Comparison of ENCODE assay signal across 1 cellular context in the genomic region with DNA sequence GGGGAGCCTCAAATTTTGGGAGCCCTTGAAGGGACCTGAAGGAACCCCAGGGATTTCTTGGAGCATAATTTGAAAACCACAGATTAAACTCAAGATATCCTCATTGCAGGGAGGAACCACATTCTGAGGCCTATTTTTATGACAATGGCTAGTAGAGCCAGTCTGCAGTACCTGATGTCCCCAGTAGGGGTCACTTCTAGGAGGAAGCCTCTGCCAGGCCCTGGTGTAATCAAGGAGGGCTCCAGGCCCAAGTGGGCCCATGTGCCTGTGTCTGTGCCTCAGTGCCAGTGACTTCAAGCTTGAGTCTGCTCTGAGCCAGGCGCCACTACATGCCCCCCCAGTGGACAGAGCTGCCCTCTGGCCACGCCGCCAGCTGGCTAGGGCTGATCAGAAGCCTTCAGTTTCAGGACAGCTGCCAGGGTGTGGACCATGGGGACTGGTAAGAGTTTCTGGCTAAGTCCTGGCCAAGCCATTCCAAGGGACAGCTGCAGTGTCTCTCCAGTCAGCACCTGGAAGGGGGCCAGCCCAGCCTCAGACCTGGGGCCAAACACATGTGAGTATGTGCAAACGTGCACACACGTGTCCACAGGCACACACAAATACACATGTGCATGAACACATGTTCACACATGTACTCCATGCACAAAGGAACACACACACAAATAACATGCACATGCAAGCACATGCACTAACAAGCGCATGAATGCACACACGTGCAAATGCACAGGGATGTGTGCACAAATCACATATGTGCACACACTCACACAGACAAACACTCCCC.
TF ChIP-seq lines count a peak whose summit lies in the region.

No MANE protein-coding gene starts in this region.

TF ChIP-seq in GM23338, 12 proteins besides CTCF, POLR2A, EP300 and RAD21 (continued from another document):
- TF ChIP-seq, protein P1, sequence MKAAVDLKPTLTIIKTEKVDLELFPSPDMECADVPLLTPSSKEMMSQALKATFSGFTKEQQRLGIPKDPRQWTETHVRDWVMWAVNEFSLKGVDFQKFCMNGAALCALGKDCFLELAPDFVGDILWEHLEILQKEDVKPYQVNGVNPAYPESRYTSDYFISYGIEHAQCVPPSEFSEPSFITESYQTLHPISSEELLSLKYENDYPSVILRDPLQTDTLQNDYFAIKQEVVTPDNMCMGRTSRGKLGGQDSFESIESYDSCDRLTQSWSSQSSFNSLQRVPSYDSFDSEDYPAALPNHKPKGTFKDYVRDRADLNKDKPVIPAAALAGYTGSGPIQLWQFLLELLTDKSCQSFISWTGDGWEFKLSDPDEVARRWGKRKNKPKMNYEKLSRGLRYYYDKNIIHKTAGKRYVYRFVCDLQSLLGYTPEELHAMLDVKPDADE (IDR thresholded peaks at IDR 0.05): no peak
- TF ChIP-seq ZNF114 (CRISPR knock-in tag; IDR thresholded peaks at IDR 0.05) (no peak), ZNF331 (CRISPR knock-in tag; IDR thresholded peaks at IDR 0.05; ENCODE audit: low read depth) (no peak), STAT1 (IDR thresholded peaks at IDR 0.05; ENCODE audit: unreplicated experiment) (no peak)
- TF ChIP-seq, protein P2, sequence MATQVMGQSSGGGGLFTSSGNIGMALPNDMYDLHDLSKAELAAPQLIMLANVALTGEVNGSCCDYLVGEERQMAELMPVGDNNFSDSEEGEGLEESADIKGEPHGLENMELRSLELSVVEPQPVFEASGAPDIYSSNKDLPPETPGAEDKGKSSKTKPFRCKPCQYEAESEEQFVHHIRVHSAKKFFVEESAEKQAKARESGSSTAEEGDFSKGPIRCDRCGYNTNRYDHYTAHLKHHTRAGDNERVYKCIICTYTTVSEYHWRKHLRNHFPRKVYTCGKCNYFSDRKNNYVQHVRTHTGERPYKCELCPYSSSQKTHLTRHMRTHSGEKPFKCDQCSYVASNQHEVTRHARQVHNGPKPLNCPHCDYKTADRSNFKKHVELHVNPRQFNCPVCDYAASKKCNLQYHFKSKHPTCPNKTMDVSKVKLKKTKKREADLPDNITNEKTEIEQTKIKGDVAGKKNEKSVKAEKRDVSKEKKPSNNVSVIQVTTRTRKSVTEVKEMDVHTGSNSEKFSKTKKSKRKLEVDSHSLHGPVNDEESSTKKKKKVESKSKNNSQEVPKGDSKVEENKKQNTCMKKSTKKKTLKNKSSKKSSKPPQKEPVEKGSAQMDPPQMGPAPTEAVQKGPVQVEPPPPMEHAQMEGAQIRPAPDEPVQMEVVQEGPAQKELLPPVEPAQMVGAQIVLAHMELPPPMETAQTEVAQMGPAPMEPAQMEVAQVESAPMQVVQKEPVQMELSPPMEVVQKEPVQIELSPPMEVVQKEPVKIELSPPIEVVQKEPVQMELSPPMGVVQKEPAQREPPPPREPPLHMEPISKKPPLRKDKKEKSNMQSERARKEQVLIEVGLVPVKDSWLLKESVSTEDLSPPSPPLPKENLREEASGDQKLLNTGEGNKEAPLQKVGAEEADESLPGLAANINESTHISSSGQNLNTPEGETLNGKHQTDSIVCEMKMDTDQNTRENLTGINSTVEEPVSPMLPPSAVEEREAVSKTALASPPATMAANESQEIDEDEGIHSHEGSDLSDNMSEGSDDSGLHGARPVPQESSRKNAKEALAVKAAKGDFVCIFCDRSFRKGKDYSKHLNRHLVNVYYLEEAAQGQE (IDR thresholded peaks at IDR 0.05; ENCODE audit: unreplicated experiment): no peak
